Comparison of ENCODE assay signal across 16 cellular contexts in the genomic region with DNA sequence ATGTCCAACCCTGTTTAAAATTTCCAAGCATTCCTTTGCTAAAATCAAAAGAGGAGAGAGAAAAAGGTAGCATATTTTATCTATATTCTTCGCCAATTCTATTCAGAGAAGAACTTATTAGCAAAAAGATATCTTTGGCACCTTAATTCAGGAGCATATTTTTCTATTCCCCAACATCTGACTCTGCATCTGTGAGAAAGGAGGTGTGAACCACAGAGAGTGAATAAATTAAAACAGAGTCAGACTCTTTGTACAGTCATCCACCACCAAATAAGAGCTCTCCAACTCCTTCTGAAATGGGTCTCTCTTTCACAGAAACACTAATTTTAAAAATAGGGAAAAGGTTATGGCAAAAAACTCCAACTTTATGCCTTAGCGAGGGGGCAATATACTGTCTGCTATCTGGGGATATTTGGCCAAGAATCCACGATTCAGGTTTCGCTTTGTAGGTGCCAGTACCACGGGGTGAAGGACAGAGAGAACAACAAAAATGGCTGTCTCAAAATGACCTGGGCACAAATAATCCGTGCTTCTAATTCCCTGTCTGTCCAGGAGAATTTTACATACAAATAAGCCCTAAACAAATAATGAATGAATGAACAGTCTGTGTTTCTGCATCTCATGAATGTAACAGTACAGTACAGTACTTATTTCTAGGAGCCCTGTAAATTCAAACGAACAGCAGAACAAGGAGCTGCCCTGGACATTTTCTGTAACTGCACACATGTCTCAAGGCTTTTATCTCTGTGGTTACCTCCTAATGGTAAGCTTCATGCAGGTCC.
DNase-seq lines count a peak whose midpoint lies in the region; ATAC-seq lines count a peak whose summit lies in the region.
"Had no signal": no experiment of that assay in that cellular context is flagged by ENCODE, and none has a peak within 500 bp of the region (broad histone marks: within the 10 kb centered on the region; RNA-seq: fewer than 3 reads in every experiment).

No MANE protein-coding gene starts in this region.

- no peak for ATAC-seq in HG02588 (IDR thresholded peaks at IDR 0.05; ENCODE audit: unreplicated experiment)
- ATAC-seq: A549 had no signal

- DNase-seq in DMS 273 treated with DMSO at 0.1 percent for 48 hours (lab: John Stamatoyannopoulos, UW) (peak; percentile 47), NCI-H69 (lab: John Stamatoyannopoulos, UW) (peak; percentile 40), astrocyte of the hippocampus (ENCODE audit: low read depth, low spot score) (peak; percentile 35), superior temporal gyrus (ENCODE audit: extremely low spot score) (peak; percentile 58), posterior cingulate gyrus (no peak), DMS153 treated with DMSO at 0.1 percent for 48 hours (lab: John Stamatoyannopoulos, UW; ENCODE audit: unreplicated experiment) (no peak)
- DNase-seq: H7, Karpas-422, NCI-H1694, NCI-H2081 treated with DMSO at 0.1 percent for 48 hours, NCI-H446 treated with DMSO at 0.1 percent for 48 hours, NCI-H774, Peyer's patch, T-helper 1 cell had no signal

- intact Hi-C loops in posterior cingulate gyrus (cut with DNase I), result no loop called here

Comparison
In these comparisons a context has a peak if more than half of its experiments do, and no peak if none do; other contexts are left out.
1. DNase-seq: peak in DMS 273 treated with DMSO at 0.1 percent for 48 hours (single experiment), NCI-H69 (single experiment), astrocyte of the hippocampus (single experiment) and superior temporal gyrus (single experiment); none in posterior cingulate gyrus (0 of 10) and DMS153 treated with DMSO at 0.1 percent for 48 hours (single experiment).